1 cellular context compared by ENCODE assay signal in genomic region chr22:41417622-41418390, GRCh38.
TF ChIP-seq lines count a peak whose summit lies in the region.

No MANE protein-coding gene starts in this region.

TF ChIP-seq in WTC11, 78 proteins besides CTCF, POLR2A, EP300 and RAD21 (continued from another document):
- TF ChIP-seq STAT6 (CRISPR knock-in tag; conservative IDR thresholded peaks at IDR 0.05; ENCODE audit: low read depth) (no peak), NR1H2 (CRISPR knock-in tag; IDR thresholded peaks at IDR 0.05) (no peak), JUN (CRISPR knock-in tag; IDR thresholded peaks at IDR 0.05) (no peak), ZNF671 (CRISPR knock-in tag; IDR thresholded peaks at IDR 0.05) (no peak), IRF1 (CRISPR knock-in tag; IDR thresholded peaks at IDR 0.05) (no peak), TEAD4 (CRISPR knock-in tag; IDR thresholded peaks at IDR 0.05) (no peak), IRF2 (CRISPR knock-in tag; IDR thresholded peaks at IDR 0.05; ENCODE audit: borderline replicate concordance, low read depth) (no peak), PRDM15 (CRISPR knock-in tag; IDR thresholded peaks at IDR 0.05) (no peak), NR3C1 (CRISPR knock-in tag; conservative IDR thresholded peaks at IDR 0.05; ENCODE audit: low read depth) (no peak), FOXK1 (CRISPR knock-in tag; IDR thresholded peaks at IDR 0.05) (no peak), RORB (CRISPR knock-in tag; IDR thresholded peaks at IDR 0.05) (no peak), HMGA2 (CRISPR knock-in tag; IDR thresholded peaks at IDR 0.05) (no peak)
